4 cellular contexts compared by ENCODE assay signal in the genomic region with DNA sequence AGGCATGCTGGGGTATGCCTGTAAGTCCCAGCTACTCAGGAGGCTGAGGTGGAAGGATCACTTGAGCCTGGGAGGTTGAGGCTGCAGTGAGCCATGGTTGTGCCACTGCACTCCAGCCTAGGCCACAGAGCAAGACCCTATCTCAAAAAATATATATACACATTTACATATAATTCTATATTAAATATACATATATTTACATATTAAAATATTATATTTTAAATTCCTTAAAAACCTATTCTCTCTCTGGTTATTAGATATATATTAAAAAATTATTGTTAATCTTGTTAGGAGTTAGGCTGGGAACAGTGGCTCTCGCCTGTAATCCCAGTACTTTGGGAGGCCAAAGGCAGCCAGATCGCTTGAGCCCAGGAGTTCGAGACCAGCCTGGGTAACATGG. TPM values are rescaled to one million over a fixed set of nuclear protein-coding genes. Genes with fewer than 3 reads are reported as not detected.
"Had no signal": no experiment of that assay in that cellular context is flagged by ENCODE, and none has a peak within 500 bp of the region (broad histone marks: within the 10 kb centered on the region; RNA-seq: fewer than 3 reads in every experiment).

No MANE protein-coding gene starts in this region.

- H3K4me3 ChIP-seq: GM12878 had no signal

- DNase-seq: GDM1, GF-D8 had no signal

- ATAC-seq: GM12878 had no signal

RNA-seq across cellular contexts. Expression of a gene that starts 58.4 kb away (rescaled TPM):
- total RNA-seq: G401, GM12878 had no signal
- polyA plus RNA-seq: GM12878 had no signal
